ENCODE assay signal across 11 cellular contexts in the genomic region with DNA sequence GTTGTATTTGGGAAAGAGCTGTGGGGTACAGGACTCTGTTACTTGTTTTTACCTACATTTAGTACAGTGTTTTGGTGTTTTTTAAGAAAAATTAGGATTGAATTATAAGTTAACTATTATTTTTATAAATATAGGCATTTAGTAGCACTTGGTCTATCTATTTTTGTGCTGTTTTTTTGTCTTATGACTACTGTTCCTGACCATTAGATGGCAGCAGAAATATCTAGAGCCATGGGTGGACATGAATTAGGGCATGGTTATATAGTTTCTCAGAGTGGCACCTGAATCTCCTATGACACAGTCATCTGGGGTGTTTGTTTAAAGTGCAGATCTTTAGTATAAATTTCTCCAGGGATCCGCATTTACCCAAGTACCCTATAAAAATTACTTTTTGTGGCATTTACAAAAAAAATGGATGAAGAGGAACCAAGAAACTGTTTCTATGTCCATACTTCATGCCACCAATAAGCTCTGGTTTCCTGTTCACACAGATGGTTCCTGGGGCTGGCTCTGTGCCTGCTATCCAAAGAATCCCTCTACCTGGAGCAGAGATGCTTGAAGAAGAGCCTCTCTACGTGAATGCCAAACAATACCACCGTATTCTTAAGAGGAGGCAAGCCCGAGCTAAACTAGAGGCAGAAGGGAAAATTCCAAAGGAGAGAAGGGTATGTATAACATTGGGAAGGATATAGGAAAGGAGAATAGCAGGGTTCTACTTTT. TPM values are rescaled to one million over a fixed set of nuclear protein-coding genes. Genes with fewer than 3 reads are reported as not detected.
DNase-seq lines count a peak whose midpoint lies in the region; ATAC-seq, FAIRE-seq and TF ChIP-seq lines count a peak whose summit lies in the region.
"Had no signal": no experiment of that assay in that cellular context is flagged by ENCODE, and none has a peak within 500 bp of the region (broad histone marks: within the 10 kb centered on the region; RNA-seq: fewer than 3 reads in every experiment).

No MANE protein-coding gene starts in this region.

- H3K4me1 Mint-ChIP-seq in mesothelial cell of epicardium, result peaks cover 9% of the 10 kb centered on the region

- no peaks in the 10 kb centered on the region for H4K20me1 ChIP-seq in IMR-90 (ENCODE audit: insufficient read depth, low read length)

- H3K4ac ChIP-seq in IMR-90 (ENCODE audit: low read depth, low read length), result no peak overlapping the region
- no peak overlapping the region for H3K4ac ChIP-seq in neuronal stem cell (ENCODE audit: low read length)

- H2BK120ac ChIP-seq in IMR-90 (ENCODE audit: low read depth, low read length) (no peak overlapping the region), neuronal stem cell (ENCODE audit: low read depth, low read length) (no peak overlapping the region)

- H3K27ac ChIP-seq in IMR-90 (ENCODE audit: insufficient read depth, low read length) (no peak overlapping the region), VCaP (peak overlapping the region; percentile 58; the same call in 1 of the 2 replicates), neuronal stem cell (replicated peaks; ENCODE audit: low read length) (no peak overlapping the region)

- no peaks in the 10 kb centered on the region for H3K27me3 Mint-ChIP-seq in mesothelial cell of epicardium (ENCODE audit: low read depth)
- H3K27me3 Mint-ChIP-seq: naive thymus-derived CD8-positive, alpha-beta T cell had no signal

- no peak overlapping the region for H2AK5ac ChIP-seq in IMR-90 (ENCODE audit: low read depth, low read length)
- no peak overlapping the region for H2AK5ac ChIP-seq in neuronal stem cell (ENCODE audit: low read depth, low read length)

- H3K4me1 ChIP-seq in IMR-90 (ENCODE audit: control insufficient read depth, insufficient read depth, low read length), result peaks cover 5% of the 10 kb centered on the region
- H3K4me1 ChIP-seq in neuronal stem cell (ENCODE audit: control insufficient read depth in 2 of 2, insufficient read depth in 1 of 2, low read depth in 1 of 2, low read length in 2 of 2), result no peaks in the 10 kb centered on the region

- H3K9ac ChIP-seq in IMR-90 (ENCODE audit: low read depth, low read length) (no peak overlapping the region), neuronal stem cell (ENCODE audit: low read depth, low read length, poor library complexity) (no peak overlapping the region)

- POLR2A ChIA-PET in IMR-90 (lab: Charles Lee; ENCODE audit: unreplicated experiment), result no interaction called here

- H3K4me3 ChIP-seq in IMR-90 (ENCODE audit: insufficient read depth, low read depth, low read length) (no peak overlapping the region), neuronal stem cell (ENCODE audit: low read length in 2 of 2) (no peak overlapping the region)

- no peak overlapping the region for H4K8ac ChIP-seq in IMR-90 (ENCODE audit: low read depth in 2 of 2, low read length in 2 of 2)
- H4K8ac ChIP-seq in neuronal stem cell (ENCODE audit: low read depth, low read length), result no peak overlapping the region

- H3K14ac ChIP-seq in IMR-90 (replicated peaks; ENCODE audit: low read depth, low read length) (no peak overlapping the region), neuronal stem cell (ENCODE audit: low read length) (no peak overlapping the region)

- H2BK5ac ChIP-seq in IMR-90 (ENCODE audit: low read depth, low read length, poor library complexity, severe bottlenecking) (no peak overlapping the region), neuronal stem cell (ENCODE audit: low read length) (no peak overlapping the region)

- H3K9me3 ChIP-seq in IMR-90 (ENCODE audit: control insufficient read depth, insufficient read depth, low read length) (no peaks in the 10 kb centered on the region), neuronal stem cell (replicated peaks in 1 of 2; ENCODE audit: control insufficient read depth in 2 of 2, insufficient read depth in 1 of 2, low read depth in 1 of 2, low read length in 2 of 2) (no peaks in the 10 kb centered on the region)

- peak; percentile 69 for ATAC-seq in IMR-90 (ENCODE audit: low read depth)
- no peak for ATAC-seq in GM18867 (IDR thresholded peaks at IDR 0.05; ENCODE audit: unreplicated experiment)
- ATAC-seq: naive thymus-derived CD8-positive, alpha-beta T cell had no signal

- H4K5ac ChIP-seq in IMR-90 (ENCODE audit: low read depth, low read length), result no peak overlapping the region

- TF ChIP-seq CTCF in IMR-90 (conservative IDR thresholded peaks at IDR 0.05; ENCODE audit: low read depth, low read length) (peak; percentile 47), VCaP (conservative IDR thresholded peaks at IDR 0.05) (peak; percentile 70), mesothelial cell of epicardium (IDR thresholded peaks at IDR 0.05; ENCODE audit: unreplicated experiment) (peak; percentile 20)

- H3K4me2 ChIP-seq in IMR-90 (ENCODE audit: low read depth, low read length) (no peak overlapping the region), neuronal stem cell (ENCODE audit: insufficient read depth, low read length, poor library complexity, severe bottlenecking) (no peak overlapping the region)

- H3K23ac ChIP-seq in IMR-90 (ENCODE audit: low read depth, low read length) (no peak overlapping the region), neuronal stem cell (ENCODE audit: low read depth, low read length, poor library complexity) (no peak overlapping the region)

- CTCF ChIA-PET in IMR-90 (lab: Yijun Ruan, JAX), result interaction anchor here (0.6 to 2.0 kb wide), 4 partner anchors 11 to 90 kb away, joined by 3 to 7 read pairs (median 4); no protein-coding TSS in a partner anchor

- H3K9me1 ChIP-seq in IMR-90 (ENCODE audit: insufficient read depth, low read length), result peaks cover 2% of the 10 kb centered on the region; the same call in 1 of the 2 replicates

- peaks cover 50% of the 10 kb centered on the region for H3K36me3 ChIP-seq in IMR-90 (ENCODE audit: control insufficient read depth, insufficient read depth, low read length)
- peaks cover 42 to 97% of the 10 kb centered on the region in 2 donors for H3K36me3 ChIP-seq in neuronal stem cell (replicated peaks in 1 of 2; ENCODE audit: control insufficient read depth in 2 of 2, insufficient read depth in 2 of 2, low read length in 2 of 2)

- H2BK20ac ChIP-seq in IMR-90 (ENCODE audit: low read depth, low read length), result no peak overlapping the region

- H3K56ac ChIP-seq in IMR-90 (ENCODE audit: extremely low read depth, insufficient read depth, low read length), result no peak overlapping the region

- no peaks in the 10 kb centered on the region for H3K9me3 Mint-ChIP-seq in mesothelial cell of epicardium
- H3K9me3 Mint-ChIP-seq: naive thymus-derived CD8-positive, alpha-beta T cell had no signal

- peaks cover 51% of the 10 kb centered on the region for H3K36me3 Mint-ChIP-seq in mesothelial cell of epicardium

- TF ChIP-seq RAD21 in IMR-90 (IDR thresholded peaks at IDR 0.05; ENCODE audit: low read length), result peak; percentile 44; the same call in 1 of the 2 replicates

- intact Hi-C loops in IMR-90 (cut with micrococcal nuclease), result loop anchor here (1.0 kb wide), 2 partner anchors 90 to 226 kb away; no protein-coding TSS in a partner anchor

- WGBS in IMR-90 (ENCODE audit: extremely low coverage in 2 of 2, insufficient read length in 1 of 2), 2 experiments, result no CpG with 5 or more reads among the region's 4 CpGs
- WGBS in neuronal stem cell (ENCODE audit: extremely low coverage in 2 of 2, insufficient read length in 2 of 2, insufficient replicate concordance in 1 of 2), 2 donors, result no CpG with 5 or more reads among the region's 4 CpGs

- no TSS peak for BruUV-seq in IMR-90 (replicated peaks; lab: Mats Ljungman, UMichigan)

- H2AFZ ChIP-seq in IMR-90 (replicated peaks; ENCODE audit: low read length, poor library complexity), result no peak overlapping the region
- H2AFZ ChIP-seq in neuronal stem cell (ENCODE audit: low read length), result no peak overlapping the region

- H3K18ac ChIP-seq in IMR-90 (ENCODE audit: low read depth, low read length), result no peak overlapping the region
- no peak overlapping the region for H3K18ac ChIP-seq in neuronal stem cell (ENCODE audit: low read length)

- peak; percentile 35 for DNase-seq in DMS 273 (lab: John Stamatoyannopoulos, UW; ENCODE audit: unreplicated experiment)
- DNase-seq in DMS 273 treated with DMSO at 0.1 percent for 48 hours (lab: John Stamatoyannopoulos, UW), result no peak
- DNase-seq in IMR-90, result peak; percentile 37
- DNase-seq in mesothelial cell of epicardium (ENCODE audit: low spot score in 2 of 2, unreplicated experiment in 2 of 2), result no peak
- no peak for DNase-seq in neuronal stem cell (ENCODE audit: low spot score)
- no peak for DNase-seq in frontal cortex (ENCODE audit: low spot score in 2 of 2)
- DNase-seq: activated T-cell treated with anti-CD3 and anti-CD28 coated beads, Interleukin-2, amount 50 U/mL, for 1 hour; naive thymus-derived CD8-positive, alpha-beta T cell had no signal

- no peak for TF ChIP-seq POLR2A in IMR-90 (IDR thresholded peaks at IDR 0.05; ENCODE audit: low read depth, low read length)

- H3K4me3 Mint-ChIP-seq in mesothelial cell of epicardium, result no peak overlapping the region
- H3K4me3 Mint-ChIP-seq: naive thymus-derived CD8-positive, alpha-beta T cell had no signal

- H3K79me1 ChIP-seq in IMR-90 (ENCODE audit: low read depth in 1 of 2, low read length in 2 of 2) (peaks cover 5 to 6% of the 10 kb centered on the region in 2 experiments), neuronal stem cell (ENCODE audit: low read depth, low read length) (no peaks in the 10 kb centered on the region)

- H4K91ac ChIP-seq in IMR-90 (ENCODE audit: insufficient read depth, low read depth, low read length) (no peak overlapping the region), neuronal stem cell (ENCODE audit: low read depth, low read length, poor library complexity) (no peak overlapping the region)

- no peak overlapping the region for H2BK15ac ChIP-seq in IMR-90 (ENCODE audit: low read depth, low read length)
- no peak overlapping the region for H2BK15ac ChIP-seq in neuronal stem cell (ENCODE audit: low read length)

- no peak for FAIRE-seq in frontal cortex (lab: Jason Lieb, UNC)

- H2AK9ac ChIP-seq in IMR-90 (replicated peaks; ENCODE audit: low read depth, low read length, poor library complexity), result no peak overlapping the region

- H3K27ac Mint-ChIP-seq in mesothelial cell of epicardium, result no peak overlapping the region

- in situ Hi-C loops in IMR-90 (cut with MboI; ENCODE audit: low sequenced_read_pairs), result loop anchor here (10.0 kb wide), 1 partner anchor 92 kb away; no protein-coding TSS in a partner anchor

- H3K27me3 ChIP-seq in IMR-90 (ENCODE audit: control insufficient read depth, insufficient read depth, low read length) (no peaks in the 10 kb centered on the region), neuronal stem cell (ENCODE audit: control insufficient read depth in 3 of 3, insufficient read depth in 3 of 3, low read depth in 1 of 3, low read length in 3 of 3) (no peaks in the 10 kb centered on the region)

- dilution Hi-C loops in IMR-90 (cut with HindIII; ENCODE audit: low sequenced_read_pairs, unreplicated experiment), result no loop called here

- no peak overlapping the region for H2BK12ac ChIP-seq in neuronal stem cell (ENCODE audit: low read length)

RNA-seq across cellular contexts. Expression of a gene that starts 19.8 kb away (rescaled TPM):
- total RNA-seq in IMR-90 (2012; rRNA removed), result 21.9 and 28.5 TPM in 2 replicates
- 10.9 and 12.3 TPM in 2 replicates for polyA plus RNA-seq in IMR-90 (2012; rRNA removed)
- 1.8 and 3.3 TPM in 2 replicates for polyA plus RNA-seq in IMR-90 (2012; cell fraction: cytosol; rRNA removed)
- 5.7 and 12.1 TPM in 2 replicates for polyA plus RNA-seq in IMR-90 (2012; cell fraction: nucleus; rRNA removed; ENCODE audit: low replicate concordance)
- total RNA-seq in mesothelial cell of epicardium, result 64.2 to 69.1 TPM (median 64.7 TPM) in 3 replicates
- 25.3 TPM for polyA plus RNA-seq in neuronal stem cell (2013, experiment 1 of 2)
- 25.5 TPM for polyA plus RNA-seq in neuronal stem cell (2013, experiment 2 of 2)
- total RNA-seq in frontal cortex, result 34.6 TPM

RNA-seq across cellular contexts. Expression of a gene that starts 20.4 kb away (rescaled TPM):
- total RNA-seq in IMR-90 (2012; rRNA removed) (2.3 and 5.6 TPM in 2 replicates), mesothelial cell of epicardium (24.6 to 26.8 TPM (median 26.8 TPM) in 3 replicates), frontal cortex (6.9 TPM)
- polyA plus RNA-seq in IMR-90 (2012; rRNA removed), result 4.6 and 5.5 TPM in 2 replicates
- 0.87 and 1.0 TPM in 2 replicates for polyA plus RNA-seq in IMR-90 (2012; cell fraction: cytosol; rRNA removed)
- 0.60 and 1.9 TPM in 2 replicates for polyA plus RNA-seq in IMR-90 (2012; cell fraction: nucleus; rRNA removed; ENCODE audit: low replicate concordance)
- 55.2 TPM for polyA plus RNA-seq in neuronal stem cell (2013, experiment 1 of 2)
- 58.3 TPM for polyA plus RNA-seq in neuronal stem cell (2013, experiment 2 of 2)

RNA-seq across cellular contexts. Expression of a gene that starts 39.6 kb away (rescaled TPM):
- total RNA-seq in IMR-90 (2012; rRNA removed), result not detected in 2 replicates
- polyA plus RNA-seq in IMR-90 (2012; rRNA removed), result not detected in 2 replicates
- polyA plus RNA-seq in IMR-90 (2012; cell fraction: cytosol; rRNA removed), result not detected in 2 replicates
- polyA plus RNA-seq in IMR-90 (2012; cell fraction: nucleus; rRNA removed; ENCODE audit: low replicate concordance), result not detected in 2 replicates
- total RNA-seq in mesothelial cell of epicardium, result 0.22 to 0.51 TPM (median 0.45 TPM) in 3 replicates
- polyA plus RNA-seq in neuronal stem cell (2013, experiment 1 of 2), result not detected
- polyA plus RNA-seq in neuronal stem cell (2013, experiment 2 of 2), result not detected
- total RNA-seq in frontal cortex, result not detected
- total RNA-seq: naive thymus-derived CD8-positive, alpha-beta T cell had no signal

RNA-seq across cellular contexts. Expression of a gene that starts 50.3 kb away (rescaled TPM):
- not detected in 2 replicates for total RNA-seq in IMR-90 (2012; rRNA removed)
- polyA plus RNA-seq in IMR-90 (2012; rRNA removed), result not detected in 2 replicates
- not detected in 2 replicates for polyA plus RNA-seq in IMR-90 (2012; cell fraction: cytosol; rRNA removed)
- not detected in 2 replicates for polyA plus RNA-seq in IMR-90 (2012; cell fraction: nucleus; rRNA removed; ENCODE audit: low replicate concordance)
- not detected in 3 replicates for total RNA-seq in mesothelial cell of epicardium
- not detected for polyA plus RNA-seq in neuronal stem cell (2013, experiment 1 of 2)
- polyA plus RNA-seq in neuronal stem cell (2013, experiment 2 of 2), result not detected
- 0.82 TPM for total RNA-seq in frontal cortex
- total RNA-seq: naive thymus-derived CD8-positive, alpha-beta T cell; ureter had no signal
- polyA plus RNA-seq: naive thymus-derived CD8-positive, alpha-beta T cell had no signal

RNA-seq across cellular contexts. Expression of a gene that starts 53.6 kb away (rescaled TPM):
- not detected in 2 replicates for total RNA-seq in IMR-90 (2012; rRNA removed)
- polyA plus RNA-seq in IMR-90 (2012; rRNA removed), result not detected in 2 replicates
- 0.02 TPM in 2 replicates for polyA plus RNA-seq in IMR-90 (2012; cell fraction: cytosol; rRNA removed)
- 0.19 and 0.27 TPM in 2 replicates for polyA plus RNA-seq in IMR-90 (2012; cell fraction: nucleus; rRNA removed; ENCODE audit: low replicate concordance)
- 2.0 to 2.2 TPM (median 2.1 TPM) in 3 replicates for total RNA-seq in mesothelial cell of epicardium
- polyA plus RNA-seq in neuronal stem cell (2013, experiment 1 of 2), result 2.5 TPM
- polyA plus RNA-seq in neuronal stem cell (2013, experiment 2 of 2), result 2.1 TPM
- under 0.01 TPM for total RNA-seq in frontal cortex

Comparison
In these comparisons a context has a peak if more than half of its experiments do, and no peak if none do; other contexts are left out.
1. DNase-seq: peak in DMS 273 (single experiment) and IMR-90 (single experiment); none in DMS 273 treated with DMSO at 0.1 percent for 48 hours (single experiment), mesothelial cell of epicardium (0 of 2), neuronal stem cell (single experiment) and frontal cortex (0 of 2).
2. CTCF ChIP-seq: peak in every context shown above with its lines; median percentile 70 in VCaP; 47 in IMR-90; 20 in mesothelial cell of epicardium.